In genomic region chr10:121927361-121927840, GRCh38 we compare ENCODE assay signal across 8 cellular contexts. TPM values are rescaled to one million over a fixed set of nuclear protein-coding genes. Genes with fewer than 3 reads are reported as not detected.
DNase-seq lines count a peak whose midpoint lies in the region; ATAC-seq, FAIRE-seq and TF ChIP-seq lines count a peak whose summit lies in the region.

No MANE protein-coding gene starts in this region.

- H2AFZ ChIP-seq in neuron (ENCODE audit: low read depth, low read length): peak overlapping the region; percentile 94

- H3K4me1 ChIP-seq in neuron (ENCODE audit: insufficient read depth, low read length) (peaks cover 14% of the 10 kb centered on the region), tibial nerve (peaks cover 0 to 37% (median 13%) of the 10 kb centered on the region in 4 donors)

- H3K27me3 ChIP-seq in neuron (ENCODE audit: insufficient read depth, low read length) (no peaks in the 10 kb centered on the region), tibial nerve (no peaks in the 10 kb centered on the region)

- TF ChIP-seq POLR2A in tibial nerve (IDR thresholded peaks at IDR 0.05): no peak

- peak overlapping the region; percentile 89 to 100 (median 98) for H3K27ac ChIP-seq in tibial nerve

- DNase-seq in 8988T: peak; percentile 59
- peak; percentile 68 for DNase-seq in NCI-H748 (lab: John Stamatoyannopoulos, UW; ENCODE audit: unreplicated experiment)
- DNase-seq in activated gamma-delta T cell treated with Interleukin-2 at 50 U/mL for 16 hours: peak; percentile 17
- DNase-seq in frontal cortex (ENCODE audit: low spot score in 2 of 2): peak; percentile 48 to 49
- no peak for DNase-seq in tibial nerve (ENCODE audit: low spot score in 2 of 2)

- peak overlapping the region; percentile 66 for H3K4me3 ChIP-seq in neuron (ENCODE audit: low read length)
- H3K4me3 ChIP-seq in tibial nerve: peak overlapping the region; percentile 81 to 100 (median 91)

- peaks cover 4% of the 10 kb centered on the region for H3K36me3 ChIP-seq in neuron (ENCODE audit: insufficient read depth, low read length)
- peaks cover 0 to 6% (median 0%) of the 10 kb centered on the region in 3 donors for H3K36me3 ChIP-seq in tibial nerve

- no peak for TF ChIP-seq CTCF in tibial nerve (IDR thresholded peaks at IDR 0.05)

- H3K9me3 ChIP-seq in neuron (ENCODE audit: low read length) (no peaks in the 10 kb centered on the region), tibial nerve (no peaks in the 10 kb centered on the region)

- peak; percentile 43 for ATAC-seq in GM18511 (IDR thresholded peaks at IDR 0.05; ENCODE audit: unreplicated experiment)
- ATAC-seq in HG02973 (IDR thresholded peaks at IDR 0.05; ENCODE audit: unreplicated experiment): peak; percentile 36

- FAIRE-seq in frontal cortex (lab: Jason Lieb, UNC): no peak

- WGBS in tibial nerve, 2 donors: 0 to 1% methylated on average over 19 to 23 of the region's 48 CpGs

- TF ChIP-seq EP300 in tibial nerve (IDR thresholded peaks at IDR 0.05): no peak

RNA-seq across cellular contexts. Expression of gene ATE1, which starts 0.4 kb away (rescaled TPM):
- total RNA-seq in frontal cortex (56.3 TPM), tibial nerve (10 to 100 TPM; 18.3 to 24.5 (median 23.5) TPM)

RNA-seq across cellular contexts. Expression of gene NSMCE4A, which starts 47.6 kb away (rescaled TPM):
- total RNA-seq in frontal cortex: 34.6 TPM
- total RNA-seq in tibial nerve: 100 to 1,000 TPM in 1 of 4 donors, 10 to 100 TPM in 3; 70.1 to 102 (median 82.4) TPM

Comparison
In these comparisons a context has a peak if more than half of its experiments do, and no peak if none do; other contexts are left out.
1. DNase-seq: peak in 8988T (single experiment), NCI-H748 (single experiment), activated gamma-delta T cell treated with Interleukin-2 at 50 U/mL for 16 hours (single experiment) and frontal cortex (2 of 2); none in tibial nerve (0 of 2).